21 cellular contexts compared by ENCODE assay signal in the genomic region with DNA sequence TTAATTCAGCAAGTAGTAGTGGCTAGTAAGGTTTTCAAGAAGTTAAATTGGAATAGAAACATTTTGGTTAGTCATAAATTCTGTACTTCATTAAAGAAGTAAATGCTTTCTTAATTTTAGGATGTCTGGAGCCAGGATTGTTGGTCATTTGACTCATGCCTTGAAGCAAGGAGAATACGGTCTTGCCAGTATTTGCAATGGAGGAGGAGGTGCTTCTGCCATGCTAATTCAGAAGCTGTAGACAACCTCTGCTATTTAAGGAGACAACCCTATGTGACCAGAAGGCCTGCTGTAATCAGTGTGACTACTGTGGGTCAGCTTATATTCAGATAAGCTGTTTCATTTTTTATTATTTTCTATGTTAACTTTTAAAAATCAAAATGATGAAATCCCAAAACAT. TPM values are rescaled to one million over a fixed set of nuclear protein-coding genes. Genes with fewer than 3 reads are reported as not detected.
DNase-seq lines count a peak whose midpoint lies in the region; ATAC-seq and TF ChIP-seq lines count a peak whose summit lies in the region.
"Had no signal": no experiment of that assay in that cellular context is flagged by ENCODE, and none has a peak within 500 bp of the region (broad histone marks: within the 10 kb centered on the region; RNA-seq: fewer than 3 reads in every experiment).

No MANE protein-coding gene starts in this region.

- H3K9me3 ChIP-seq in T-helper 17 cell (ENCODE audit: control insufficient read depth, low read length, poor library complexity, severe bottlenecking) = no peaks in the 10 kb centered on the region

- H3K4me3 ChIP-seq in AG10803 (ENCODE audit: low read length) = no peak overlapping the region
- H3K4me3 ChIP-seq: SK-N-MC had no signal

- H3K36me3 Mint-ChIP-seq in activated T-cell treated with anti-CD3 and anti-CD28 coated beads, Interleukin-2, amount 50 U/mL, for 24 hours (ENCODE audit: low read depth) = peaks cover 94% of the 10 kb centered on the region
- peaks cover 15% of the 10 kb centered on the region for H3K36me3 Mint-ChIP-seq in T-helper 17 cell (ENCODE audit: low read depth)

- ATAC-seq in T-helper 17 cell = no peak

- H3K4me3 Mint-ChIP-seq in activated T-cell treated with anti-CD3 and anti-CD28 coated beads, Interleukin-2, amount 50 U/mL, for 24 hours = no peak overlapping the region
- no peak overlapping the region for H3K4me3 Mint-ChIP-seq in T-helper 17 cell
- H3K4me3 Mint-ChIP-seq: CD14-positive monocyte had no signal

- H3K27me3 Mint-ChIP-seq in activated T-cell treated with anti-CD3 and anti-CD28 coated beads, Interleukin-2, amount 50 U/mL, for 24 hours = no peaks in the 10 kb centered on the region
- H3K27me3 Mint-ChIP-seq in T-helper 17 cell = no peaks in the 10 kb centered on the region

- H3K27ac Mint-ChIP-seq in activated T-cell treated with anti-CD3 and anti-CD28 coated beads, Interleukin-2, amount 50 U/mL, for 24 hours = peak overlapping the region; percentile 71
- H3K27ac Mint-ChIP-seq in T-helper 17 cell = peak overlapping the region; percentile 29

- peaks cover 11% of the 10 kb centered on the region for H3K4me1 Mint-ChIP-seq in activated T-cell treated with anti-CD3 and anti-CD28 coated beads, Interleukin-2, amount 50 U/mL, for 24 hours (ENCODE audit: low read depth)
- H3K4me1 Mint-ChIP-seq in T-helper 17 cell = peaks cover 11% of the 10 kb centered on the region
- H3K4me1 Mint-ChIP-seq: CD14-positive monocyte had no signal

- no peaks in the 10 kb centered on the region for H3K9me3 Mint-ChIP-seq in activated T-cell treated with anti-CD3 and anti-CD28 coated beads, Interleukin-2, amount 50 U/mL, for 24 hours
- H3K9me3 Mint-ChIP-seq: CD14-positive monocyte had no signal

- no peak for TF ChIP-seq CTCF in AG10803 (conservative IDR thresholded peaks at IDR 0.05; ENCODE audit: low read length)

- DNase-seq in activated T-cell treated with anti-CD3 and anti-CD28 coated beads, Interleukin-2, amount 50 U/mL, for 24 hours = no peak
- no peak for DNase-seq in activated T-cell treated with anti-CD3 and anti-CD28 coated beads, Interleukin-2, amount 50 U/mL, for 48 hours
- peak; percentile 13 for DNase-seq in AG10803 (ENCODE audit: low read depth)
- no peak for DNase-seq in T-helper 17 cell
- DNase-seq in fibroblast of peridontal ligament (ENCODE audit: extremely low read depth) = peak; percentile 37
- no peak for DNase-seq in hypothalamus (lab: John Stamatoyannopoulos, UW)
- no peak for DNase-seq in C1 segment of cervical spinal cord (lab: John Stamatoyannopoulos, UW)
- DNase-seq in NCI-H748 (lab: John Stamatoyannopoulos, UW; ENCODE audit: unreplicated experiment) = no peak
- DNase-seq: 8988T, DMS79, H7, Kasumi-1, NCI-H1417, NCI-H1694 treated with DMSO at 0.1 percent for 48 hours, NCI-H2081 treated with DMSO at 0.1 percent for 48 hours, NCI-H2171 treated with DMSO at 0.1 percent for 48 hours, NCI-H446, NCI-H526, SHP77 treated with DMSO at 0.1 percent for 48 hours had no signal

RNA-seq across cellular contexts. Expression of gene ACAT1, which starts 25.8 kb away (rescaled TPM):
- total RNA-seq in T-helper 17 cell = 10 to 100 TPM; 19.1 to 21.1 TPM

Comparison
In these comparisons a context has a peak if more than half of its experiments do, and no peak if none do; other contexts are left out.
1. DNase-seq: peak in AG10803 (single experiment) and fibroblast of peridontal ligament (single experiment); none in activated T-cell treated with anti-CD3 and anti-CD28 coated beads, Interleukin-2, amount 50 U/mL, for 24 hours (single experiment), activated T-cell treated with anti-CD3 and anti-CD28 coated beads, Interleukin-2, amount 50 U/mL, for 48 hours (0 of 2), T-helper 17 cell (0 of 3), hypothalamus (0 of 51), C1 segment of cervical spinal cord (0 of 14) and NCI-H748 (single experiment).